ENCODE assay signal across 1 cellular context in the genomic region with DNA sequence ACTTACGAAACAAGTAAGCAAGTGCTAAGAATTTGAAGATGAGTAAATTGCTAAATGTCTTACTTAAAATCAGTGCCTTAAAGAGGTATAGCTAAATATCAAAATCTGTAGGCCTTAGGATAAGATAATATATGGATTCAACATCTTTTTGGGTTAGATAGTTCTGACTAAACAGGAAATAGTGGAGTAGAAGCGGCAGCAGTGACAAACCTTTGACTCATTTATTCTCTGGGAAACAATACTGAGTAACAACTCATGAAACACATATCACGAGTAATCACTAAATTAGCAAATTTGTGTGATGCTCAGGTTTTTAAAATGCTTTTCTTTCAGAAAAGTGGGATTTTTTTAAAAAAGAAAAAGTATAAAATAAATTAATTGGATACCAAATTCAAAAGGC.
TF ChIP-seq lines count a peak whose summit lies in the region.

No MANE protein-coding gene starts in this region.

TF ChIP-seq in SK-N-SH treated with all-trans-retinoic acid at 6 μM for 48 hours, 23 proteins besides CTCF, POLR2A, EP300 and RAD21 (continued from another document):
- TF ChIP-seq, protein P1, sequence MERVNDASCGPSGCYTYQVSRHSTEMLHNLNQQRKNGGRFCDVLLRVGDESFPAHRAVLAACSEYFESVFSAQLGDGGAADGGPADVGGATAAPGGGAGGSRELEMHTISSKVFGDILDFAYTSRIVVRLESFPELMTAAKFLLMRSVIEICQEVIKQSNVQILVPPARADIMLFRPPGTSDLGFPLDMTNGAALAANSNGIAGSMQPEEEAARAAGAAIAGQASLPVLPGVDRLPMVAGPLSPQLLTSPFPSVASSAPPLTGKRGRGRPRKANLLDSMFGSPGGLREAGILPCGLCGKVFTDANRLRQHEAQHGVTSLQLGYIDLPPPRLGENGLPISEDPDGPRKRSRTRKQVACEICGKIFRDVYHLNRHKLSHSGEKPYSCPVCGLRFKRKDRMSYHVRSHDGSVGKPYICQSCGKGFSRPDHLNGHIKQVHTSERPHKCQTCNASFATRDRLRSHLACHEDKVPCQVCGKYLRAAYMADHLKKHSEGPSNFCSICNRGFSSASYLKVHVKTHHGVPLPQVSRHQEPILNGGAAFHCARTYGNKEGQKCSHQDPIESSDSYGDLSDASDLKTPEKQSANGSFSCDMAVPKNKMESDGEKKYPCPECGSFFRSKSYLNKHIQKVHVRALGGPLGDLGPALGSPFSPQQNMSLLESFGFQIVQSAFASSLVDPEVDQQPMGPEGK (CRISPR knock-in tag; IDR thresholded peaks at IDR 0.05; ENCODE audit: borderline replicate concordance) = no peak
- TF ChIP-seq GLIS3 (CRISPR knock-in tag; IDR thresholded peaks at IDR 0.05) (no peak), TCF4 (CRISPR knock-in tag; IDR thresholded peaks at IDR 0.05; ENCODE audit: borderline replicate concordance) (no peak)
- TF ChIP-seq, protein P2, sequence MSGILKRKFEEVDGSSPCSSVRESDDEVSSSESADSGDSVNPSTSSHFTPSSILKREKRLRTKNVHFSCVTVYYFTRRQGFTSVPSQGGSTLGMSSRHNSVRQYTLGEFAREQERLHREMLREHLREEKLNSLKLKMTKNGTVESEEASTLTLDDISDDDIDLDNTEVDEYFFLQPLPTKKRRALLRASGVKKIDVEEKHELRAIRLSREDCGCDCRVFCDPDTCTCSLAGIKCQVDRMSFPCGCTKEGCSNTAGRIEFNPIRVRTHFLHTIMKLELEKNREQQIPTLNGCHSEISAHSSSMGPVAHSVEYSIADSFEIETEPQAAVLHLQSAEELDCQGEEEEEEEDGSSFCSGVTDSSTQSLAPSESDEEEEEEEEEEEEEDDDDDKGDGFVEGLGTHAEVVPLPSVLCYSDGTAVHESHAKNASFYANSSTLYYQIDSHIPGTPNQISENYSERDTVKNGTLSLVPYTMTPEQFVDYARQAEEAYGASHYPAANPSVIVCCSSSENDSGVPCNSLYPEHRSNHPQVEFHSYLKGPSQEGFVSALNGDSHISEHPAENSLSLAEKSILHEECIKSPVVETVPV (CRISPR knock-in tag; IDR thresholded peaks at IDR 0.05) = no peak
